8 cellular contexts compared by ENCODE assay signal in the genomic region with DNA sequence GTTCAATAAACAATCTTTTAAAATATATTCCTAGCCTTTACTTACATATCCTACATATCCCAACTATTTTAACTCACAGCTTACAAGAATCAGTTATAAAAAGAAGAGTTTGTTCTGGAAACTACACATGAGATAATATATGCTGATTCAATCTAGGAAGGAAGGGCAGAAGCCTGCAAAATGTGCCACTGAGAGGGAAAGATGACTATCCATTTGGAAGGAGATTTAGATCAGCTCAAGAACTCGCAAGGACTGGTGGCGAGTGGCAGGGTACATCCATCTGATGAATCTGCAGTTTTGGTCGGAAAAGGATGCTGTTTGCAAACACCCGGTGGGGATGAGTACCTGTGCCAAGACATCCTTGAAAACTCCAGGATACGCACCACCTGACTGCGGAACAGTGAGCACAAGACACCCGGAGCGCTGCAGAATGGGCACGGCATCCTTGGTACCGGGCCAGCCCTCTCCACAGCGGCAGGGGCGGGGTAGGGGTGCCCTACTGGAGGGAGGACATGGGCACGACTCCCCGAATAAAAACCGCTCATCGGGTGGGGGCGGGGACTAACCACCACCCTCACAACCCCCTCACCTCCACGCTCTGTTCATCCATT. TPM values are rescaled to one million over a fixed set of nuclear protein-coding genes. Genes with fewer than 3 reads are reported as not detected.
DNase-seq lines count a peak whose midpoint lies in the region; ATAC-seq lines count a peak whose summit lies in the region.

No MANE protein-coding gene starts in this region.

- peak overlapping the region; percentile 84 for H3K9ac ChIP-seq in endocrine pancreas (ENCODE audit: control insufficient read depth, insufficient read depth, low read length)

- peak overlapping the region; percentile 92 for H3K27ac ChIP-seq in mesodermal cell (ENCODE audit: low read depth, low read length, severe bottlenecking)

- H3K9me3 ChIP-seq in endocrine pancreas (ENCODE audit: control insufficient read depth, low read length), result no peaks in the 10 kb centered on the region
- no peaks in the 10 kb centered on the region for H3K9me3 ChIP-seq in mesodermal cell (ENCODE audit: control insufficient read depth, low read length)

- peak overlapping the region; percentile 93 for H3K4me3 ChIP-seq in endocrine pancreas (ENCODE audit: control insufficient read depth, insufficient read depth, low read length)
- peak overlapping the region; percentile 84 for H3K4me3 ChIP-seq in mesodermal cell (ENCODE audit: extremely low read depth, insufficient read depth, low read length, poor library complexity, severe bottlenecking)

- WGBS in mesodermal cell (ENCODE audit: insufficient coverage in 2 of 2), 2 experiments, result 1 to 2% methylated on average over 8 to 9 of the region's 18 CpGs

- H3K36me3 ChIP-seq in endocrine pancreas (ENCODE audit: control insufficient read depth, insufficient read depth, low read length), result no peaks in the 10 kb centered on the region
- H3K36me3 ChIP-seq in mesodermal cell (ENCODE audit: control insufficient read depth, insufficient read depth, low read length), result peaks cover 17% of the 10 kb centered on the region

- ATAC-seq in HG03095 (IDR thresholded peaks at IDR 0.05; ENCODE audit: unreplicated experiment), result peak; percentile 6

- DNase-seq in NCI-H2081 (lab: John Stamatoyannopoulos, UW) (peak; percentile 79 to 87), NCI-H2081 treated with DMSO at 0.1 percent for 48 hours (lab: John Stamatoyannopoulos, UW) (no peak), NCI-H524 treated with DMSO at 0.1 percent for 48 hours (lab: John Stamatoyannopoulos, UW) (peak; percentile 32)
- DNase-seq in activated CD8-positive, alpha-beta memory T cell treated with anti-CD3 and anti-CD28 coated beads, Interleukin-2, amount 50 U/mL, for 1 hour (ENCODE audit: extremely low read depth), result peak; percentile 28
- peak; percentile 42 to 49 for DNase-seq in stimulated activated CD8-positive, alpha-beta memory T cell treated with anti-CD3 and anti-CD28 coated beads, Interleukin-15, amount 100 ng/mL, for 48 hours (ENCODE audit: low read depth in 2 of 2)

- H3K27me3 ChIP-seq in endocrine pancreas (ENCODE audit: control insufficient read depth, insufficient read depth, low read length), result no peaks in the 10 kb centered on the region

- peaks cover 9% of the 10 kb centered on the region for H3K4me1 ChIP-seq in endocrine pancreas (ENCODE audit: control insufficient read depth, insufficient read depth, low read length)
- H3K4me1 ChIP-seq in mesodermal cell (ENCODE audit: control insufficient read depth, insufficient read depth, low read length, poor library complexity, severe bottlenecking), result no peaks in the 10 kb centered on the region

RNA-seq across cellular contexts. Expression of a gene that starts 0.7 kb away (rescaled TPM):
- 23.6 TPM for polyA plus RNA-seq in mesodermal cell (2013, experiment 1 of 2)
- 26.1 TPM for polyA plus RNA-seq in mesodermal cell (2013, experiment 2 of 2)

RNA-seq across cellular contexts. Expression of a gene that starts 49.0 kb away (rescaled TPM):
- polyA plus RNA-seq in mesodermal cell (2013, experiment 1 of 2), result 82.7 TPM
- polyA plus RNA-seq in mesodermal cell (2013, experiment 2 of 2), result 106 TPM

RNA-seq across cellular contexts. Expression of a gene that starts 49.6 kb away (rescaled TPM):
- polyA plus RNA-seq in mesodermal cell (2013, experiment 1 of 2), result 63.6 TPM
- polyA plus RNA-seq in mesodermal cell (2013, experiment 2 of 2), result 74.9 TPM
